Comparison of ENCODE assay signal across 8 cellular contexts in the genomic region with DNA sequence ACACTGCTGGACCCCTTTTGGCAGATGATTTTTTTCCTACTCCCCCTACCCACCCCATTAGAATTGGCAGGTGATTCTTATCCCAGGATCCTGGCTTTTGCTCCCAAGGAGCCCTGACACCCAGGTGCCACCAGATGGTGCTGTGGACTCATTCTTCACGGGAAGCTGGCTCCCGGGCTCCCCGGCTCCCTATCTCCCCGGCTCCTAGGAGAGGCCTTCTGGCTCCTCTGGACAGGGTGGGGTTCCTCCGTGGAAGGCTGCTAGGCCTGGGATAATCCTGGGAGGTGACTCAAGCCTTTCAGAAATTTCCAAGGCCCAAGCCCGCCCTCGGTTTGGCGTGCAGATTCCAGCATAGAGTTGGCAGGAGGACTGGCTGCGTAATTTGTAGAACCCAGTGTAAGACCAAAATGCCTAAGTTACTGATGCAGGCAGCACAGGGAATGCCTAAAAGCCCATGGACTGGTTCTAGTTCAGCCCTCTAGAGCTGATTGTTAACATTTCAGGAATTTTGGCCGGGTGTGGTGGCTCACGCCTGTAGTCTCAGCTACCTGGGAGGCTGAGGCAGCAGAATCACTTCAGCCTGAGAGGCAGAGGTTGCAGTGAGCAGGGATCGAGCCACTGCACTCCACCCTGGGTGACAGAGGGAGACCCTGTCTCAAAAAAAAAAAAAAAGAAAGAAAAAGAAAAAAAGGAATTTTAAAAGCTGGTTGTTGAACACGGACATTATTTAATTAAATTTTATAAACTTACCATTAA. TPM values are rescaled to one million over a fixed set of nuclear protein-coding genes. Genes with fewer than 3 reads are reported as not detected.
DNase-seq lines count a peak whose midpoint lies in the region; ATAC-seq and TF ChIP-seq lines count a peak whose summit lies in the region.

No MANE protein-coding gene starts in this region.

- no peaks in the 10 kb centered on the region for H3K36me3 ChIP-seq in right lobe of liver

- no peaks in the 10 kb centered on the region for H3K9me3 ChIP-seq in right lobe of liver

- TF ChIP-seq CTCF in AG04449 (IDR thresholded peaks at IDR 0.05; ENCODE audit: insufficient read depth, low read length, missing control alignments) (peak; percentile 84), GM20000 (IDR thresholded peaks at IDR 0.05; ENCODE audit: extremely low read depth, missing control alignments) (peak; percentile 78), dorsolateral prefrontal cortex (IDR thresholded peaks at IDR 0.05 in 54 of 56, conservative IDR thresholded peaks at IDR 0.05 in 2 of 56; ENCODE audit: low read depth in 1 of 56, partially characterized antibody in 56 of 56) (peak; percentile 54 to 96 (median 88)), right lobe of liver (IDR thresholded peaks at IDR 0.05) (peak; percentile 84 to 91 (median 88))

- intact Hi-C loops in dorsolateral prefrontal cortex (cut with DNase I), result loop anchor here (1.0 to 10.0 kb wide), 5 partner anchors 11 to 471 kb away; a partner anchor contains a TSS
- intact Hi-C loops in right lobe of liver (cut with DNase I), result no loop called here

- DNase-seq in AG04449 (ENCODE audit: low read depth, low spot score) (peak; percentile 31), GM20000 (ENCODE audit: low spot score) (peak; percentile 73), NCI-H345 treated with DMSO at 0.1 percent for 48 hours (lab: John Stamatoyannopoulos, UW; ENCODE audit: unreplicated experiment) (peak; percentile 64), dorsolateral prefrontal cortex (peak; percentile 74 to 93 (median 86)), right lobe of liver (peak; percentile 82 to 85 (median 84))
- peak; percentile 48 for DNase-seq in activated CD4-positive, alpha-beta T cell treated with anti-CD3 and anti-CD28 coated beads, Interleukin-2, amount 50 U/mL, for 1 hour
- peak; percentile 56 to 62 for DNase-seq in stimulated activated CD4-positive, alpha-beta T cell treated with anti-CD3 and anti-CD28 coated beads, Interleukin-2, amount 100 ng/mL, for 48 hours

- WGBS in right lobe of liver (ENCODE audit: insufficient coverage, low coverage, low lambda C conversion rate, missing lambda C conversion rate), result 51% methylated on average over 7 of the region's 13 CpGs

- CTCF ChIA-PET in AG04449 (lab: Yijun Ruan, JAX), result interaction anchor here (0.6 to 8.6 kb wide), 41 partner anchors 8 to 685 kb away, joined by 3 to 128 read pairs (median 4); a partner anchor contains a TSS

- peaks cover 0 to 11% (median 0%) of the 10 kb centered on the region in 4 donors for H3K4me1 ChIP-seq in right lobe of liver

- no peak for TF ChIP-seq POLR2A in right lobe of liver (IDR thresholded peaks at IDR 0.05)

- POLR2A ChIA-PET in AG04449 (lab: Yijun Ruan, JAX), result interaction anchor here (0.6 to 1.4 kb wide), 3 partner anchors 65 to 250 kb away, joined by 3 to 4 read pairs (median 3); a partner anchor contains a TSS

- H3K4me3 ChIP-seq in AG04449 (ENCODE audit: low read depth, low read length), result no peak overlapping the region
- peak overlapping the region in 21 of 59 donors; percentile 0 to 44 (median 27) for H3K4me3 ChIP-seq in dorsolateral prefrontal cortex
- H3K4me3 ChIP-seq in right lobe of liver, result no peak overlapping the region

- ATAC-seq in right lobe of liver (peak; percentile 97 to 99 (median 99)), GM18502 (IDR thresholded peaks at IDR 0.05; ENCODE audit: poor library complexity, unreplicated experiment) (no peak)

- H3K27me3 ChIP-seq in dorsolateral prefrontal cortex, result no peaks in the 10 kb centered on the region
- H3K27me3 ChIP-seq in right lobe of liver, result no peaks in the 10 kb centered on the region

- H3K27ac ChIP-seq in dorsolateral prefrontal cortex (peak overlapping the region in 39 of 59 donors; percentile 2 to 83 (median 43)), right lobe of liver (no peak overlapping the region)

RNA-seq across cellular contexts. Expression of a gene that starts 6.8 kb away (rescaled TPM):
- total RNA-seq in dorsolateral prefrontal cortex, result 100 to 1,000 TPM in 79 of 120 experiments, 10 to 100 TPM in 41; 87.5 to 123 (median 103) TPM
- total RNA-seq in right lobe of liver, result 10 to 100 TPM; 44.5 to 73.1 (median 62.1) TPM

RNA-seq across cellular contexts. Expression of a gene that starts 38.7 kb away (rescaled TPM):
- 10 to 100 TPM in 8 of 120 experiments, 1 to 10 TPM in 111, not detected in 1; 1.2 to 16.0 (median 5.1) TPM for total RNA-seq in dorsolateral prefrontal cortex
- 1 to 10 TPM in 2 of 6 experiments, under 1 TPM in 4; 0.49 to 1.6 (median 0.85) TPM for total RNA-seq in right lobe of liver

RNA-seq across cellular contexts. Expression of a gene that starts 38.8 kb away (rescaled TPM):
- total RNA-seq in dorsolateral prefrontal cortex (10 to 100 TPM in 59 of 120 experiments, 1 to 10 TPM in 61; 4.0 to 24.0 (median 9.9) TPM), right lobe of liver (1 to 10 TPM; 1.3 to 7.8 (median 5.3) TPM)

Comparison
In these comparisons a context has a peak if more than half of its experiments do, and no peak if none do; other contexts are left out.
1. DNase-seq: peak in every context shown above with its lines; median percentile 86 in dorsolateral prefrontal cortex; 84 in right lobe of liver; 73 in GM20000; 64 in NCI-H345 treated with DMSO at 0.1 percent for 48 hours; 59 in stimulated activated CD4-positive, alpha-beta T cell treated with anti-CD3 and anti-CD28 coated beads, Interleukin-2, amount 100 ng/mL, for 48 hours; 48 in activated CD4-positive, alpha-beta T cell treated with anti-CD3 and anti-CD28 coated beads, Interleukin-2, amount 50 U/mL, for 1 hour; 31 in AG04449.
2. H3K27ac ChIP-seq: peak in dorsolateral prefrontal cortex (39 of 59); none in right lobe of liver (0 of 3).
3. intact Hi-C loops: an anchor here in dorsolateral prefrontal cortex (1.0 to 10.0 kb wide); none called in right lobe of liver.
4. Peak in every context shown above with its lines, with median percentiles within 50 percentile points of each other: CTCF ChIP-seq.